Comparison of ENCODE assay signal across 1 cellular context in genomic region chr4:48047421-48047844, GRCh38.
TF ChIP-seq lines count a peak whose summit lies in the region.

No MANE protein-coding gene starts in this region.

TF ChIP-seq in GM12878, 131 proteins besides CTCF, POLR2A, EP300 and RAD21 (continued from another document and continues in another):
- 0 out of 2 replicates have a peak, but pooled peaks have one; percentile 71 for TF ChIP-seq GATAD2B (conservative IDR thresholded peaks at IDR 0.05; ENCODE audit: low read depth)
- 0 out of 2 replicates have a peak, but pooled peaks have one; percentile 48 for TF ChIP-seq TARDBP (IDR thresholded peaks at IDR 0.05; ENCODE audit: borderline replicate concordance)
- TF ChIP-seq ETV6 (conservative IDR thresholded peaks at IDR 0.05 in 1 of 2, IDR thresholded peaks at IDR 0.05 in 1 of 2; ENCODE audit: borderline replicate concordance in 1 of 2, low read depth in 1 of 2): peak in 1 of 2 experiments; percentile 92; a peak in 2 of 4 replicates
- TF ChIP-seq CREB1 (IDR thresholded peaks at IDR 0.05; ENCODE audit: low read depth): peak; percentile 62; the same call in 1 of the 2 replicates
- no peak for TF ChIP-seq KDM1A (IDR thresholded peaks at IDR 0.05; ENCODE audit: borderline replicate concordance)
- peak; percentile 99 for TF ChIP-seq CBFB (IDR thresholded peaks at IDR 0.05; ENCODE audit: low read depth)
- TF ChIP-seq E2F4 (IDR thresholded peaks at IDR 0.05; ENCODE audit: low read depth, low read length): no peak
- TF ChIP-seq IKZF2 (IDR thresholded peaks at IDR 0.05): peak; percentile 96 to 98
- no peak for TF ChIP-seq RB1 (IDR thresholded peaks at IDR 0.05; ENCODE audit: borderline replicate concordance)
- no peak for TF ChIP-seq REST (IDR thresholded peaks at IDR 0.05; ENCODE audit: low read depth, low read length)
- 0 out of 2 replicates have a peak, but pooled peaks have one; percentile 29 for TF ChIP-seq GABPA (IDR thresholded peaks at IDR 0.05; ENCODE audit: low read depth)
- no peak for TF ChIP-seq RFX5 (IDR thresholded peaks at IDR 0.05; ENCODE audit: low read depth, low read length)
- peak; percentile 97 for TF ChIP-seq MLLT1 (IDR thresholded peaks at IDR 0.05)
- peak; percentile 89 for TF ChIP-seq RELB (IDR thresholded peaks at IDR 0.05; ENCODE audit: low read depth)
- peak; percentile 82; the same call in 1 of the 2 replicates for TF ChIP-seq EZH2 (IDR thresholded peaks at IDR 0.05; ENCODE audit: borderline replicate concordance, control insufficient read depth, low read depth, low read length)
- TF ChIP-seq PAX5 (IDR thresholded peaks at IDR 0.05; ENCODE audit: borderline replicate concordance, low read depth, low read length): peak; percentile 98
- no peak for TF ChIP-seq ZSCAN29 (IDR thresholded peaks at IDR 0.05)
- no peak for TF ChIP-seq PRDM15 (CRISPR knock-in tag; IDR thresholded peaks at IDR 0.05)
- TF ChIP-seq CEBPZ (IDR thresholded peaks at IDR 0.05; ENCODE audit: low read depth, low read length): no peak
- peak; percentile 99 for TF ChIP-seq BCL11A (IDR thresholded peaks at IDR 0.05; ENCODE audit: low read depth, low read length)
- no peak for TF ChIP-seq ZBTB11 (CRISPR knock-in tag; IDR thresholded peaks at IDR 0.05)
- no peak for TF ChIP-seq ZBTB4 (CRISPR knock-in tag; IDR thresholded peaks at IDR 0.05)
- no peak for TF ChIP-seq BCLAF1 (IDR thresholded peaks at IDR 0.05)
- TF ChIP-seq SMAD5 (IDR thresholded peaks at IDR 0.05; ENCODE audit: low read depth): no peak
- TF ChIP-seq NBN (IDR thresholded peaks at IDR 0.05): peak; percentile 93
- peak; percentile 96 for TF ChIP-seq BACH1 (IDR thresholded peaks at IDR 0.05; ENCODE audit: borderline replicate concordance)
- no peak for TF ChIP-seq SREBF1 (IDR thresholded peaks at IDR 0.05; ENCODE audit: low read length)
